In the genomic region with DNA sequence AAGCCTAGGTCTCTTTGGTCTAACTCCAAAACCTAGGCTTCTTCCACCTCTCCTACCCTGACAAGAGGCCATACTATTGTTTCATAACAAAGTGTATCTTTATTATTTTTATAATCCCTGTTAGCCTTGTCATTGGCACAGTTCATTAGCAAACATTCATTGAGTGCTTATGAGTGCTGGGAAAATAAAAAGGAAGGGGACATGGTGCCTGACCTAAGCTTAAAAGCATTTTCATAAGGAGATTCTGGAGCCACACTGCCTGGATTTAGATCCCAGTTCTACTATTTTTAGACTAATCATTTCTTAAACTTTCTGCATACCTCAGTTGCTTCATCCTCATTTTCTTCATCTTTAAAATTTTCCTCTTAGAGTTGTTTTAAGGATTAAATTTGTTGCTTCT, we compare ENCODE assay signal across 10 cellular contexts.
DNase-seq lines count a peak whose midpoint lies in the region; ATAC-seq and TF ChIP-seq lines count a peak whose summit lies in the region.
"Had no signal": no experiment of that assay in that cellular context is flagged by ENCODE, and none has a peak within 500 bp of the region (broad histone marks: within the 10 kb centered on the region; RNA-seq: fewer than 3 reads in every experiment).

No MANE protein-coding gene starts in this region.

- peak overlapping the region; percentile 74 for H3K18ac ChIP-seq in IMR-90 (ENCODE audit: low read depth, low read length)

- POLR2A ChIA-PET in IMR-90 (lab: Charles Lee; ENCODE audit: unreplicated experiment): no interaction called here

- H3K4me3 ChIP-seq in IMR-90 (ENCODE audit: insufficient read depth, low read depth, low read length): no peak overlapping the region
- no peak overlapping the region for H3K4me3 ChIP-seq in thoracic aorta

- no peaks in the 10 kb centered on the region for H4K20me1 ChIP-seq in IMR-90 (ENCODE audit: insufficient read depth, low read length)

- H3K4me1 Mint-ChIP-seq in activated naive CD4-positive, alpha-beta T cell treated with anti-CD3 and anti-CD28 coated beads for 36 hours (ENCODE audit: low read depth): peaks cover 85% of the 10 kb centered on the region
- H3K4me1 Mint-ChIP-seq in central memory CD8-positive, alpha-beta T cell: peaks cover 75% of the 10 kb centered on the region

- H2AK5ac ChIP-seq in IMR-90 (ENCODE audit: low read depth, low read length): no peak overlapping the region

- no peak for TF ChIP-seq RAD21 in IMR-90 (IDR thresholded peaks at IDR 0.05; ENCODE audit: low read length)

- CTCF ChIA-PET in activated naive CD4-positive, alpha-beta T cell treated with anti-CD3 and anti-CD28 coated beads for 36 hours (lab: Charles Lee): interaction anchor here (1.2 to 3.4 kb wide), 15 partner anchors 8 to 162 kb away, joined by 3 to 21 read pairs (median 5); no protein-coding TSS in a partner anchor
- CTCF ChIA-PET in IMR-90 (lab: Yijun Ruan, JAX): interaction anchor here (1.3 kb wide), 1 partner anchor 74 kb away, joined by 3 read pairs; no protein-coding TSS in a partner anchor

- H3K14ac ChIP-seq in IMR-90 (replicated peaks; ENCODE audit: low read depth, low read length): 0 out of 2 replicates have a peak overlapping the region, but pooled peaks have one; percentile 1

- no peaks in the 10 kb centered on the region for H3K27me3 ChIP-seq in IMR-90 (ENCODE audit: control insufficient read depth, insufficient read depth, low read length)
- H3K27me3 ChIP-seq in thoracic aorta (replicated peaks; ENCODE audit: insufficient read depth): no peaks in the 10 kb centered on the region
- H3K27me3 ChIP-seq: BE2C had no signal

- no peak overlapping the region for H3K27ac ChIP-seq in IMR-90 (ENCODE audit: insufficient read depth, low read length)
- peak overlapping the region; percentile 11 to 50 for H3K27ac ChIP-seq in thoracic aorta

- H3K79me1 ChIP-seq in IMR-90 (ENCODE audit: low read depth in 1 of 2, low read length in 2 of 2): no peaks in the 10 kb centered on the region

- H3K9me3 ChIP-seq in IMR-90 (ENCODE audit: control insufficient read depth, insufficient read depth, low read length) (no peaks in the 10 kb centered on the region), thoracic aorta (no peaks in the 10 kb centered on the region)
- H3K9me3 ChIP-seq: BE2C had no signal

- H3K4ac ChIP-seq in IMR-90 (ENCODE audit: low read depth, low read length): no peak overlapping the region

- H2BK120ac ChIP-seq in IMR-90 (ENCODE audit: low read depth, low read length): peak overlapping the region; percentile 42; the same call in 1 of the 2 replicates

- H3K4me1 ChIP-seq in IMR-90 (ENCODE audit: control insufficient read depth, insufficient read depth, low read length) (peaks cover 4% of the 10 kb centered on the region), thoracic aorta (ENCODE audit: control insufficient read depth in 1 of 2, low read depth in 2 of 2) (peaks cover 15 to 45% of the 10 kb centered on the region in 2 donors)
- H3K4me1 ChIP-seq: BE2C had no signal

- peak overlapping the region; percentile 66 for H2BK5ac ChIP-seq in IMR-90 (ENCODE audit: low read depth, low read length, poor library complexity, severe bottlenecking)

- no peaks in the 10 kb centered on the region for H3K27me3 Mint-ChIP-seq in activated naive CD4-positive, alpha-beta T cell treated with anti-CD3 and anti-CD28 coated beads for 36 hours (ENCODE audit: low read depth)
- no peaks in the 10 kb centered on the region for H3K27me3 Mint-ChIP-seq in central memory CD8-positive, alpha-beta T cell

- peaks cover 2% of the 10 kb centered on the region for H3K9me1 ChIP-seq in IMR-90 (ENCODE audit: insufficient read depth, low read length)

- intact Hi-C loops in activated naive CD4-positive, alpha-beta T cell treated with anti-CD3 and anti-CD28 coated beads for 36 hours (cut with micrococcal nuclease): loop anchor here (1.0 to 10.0 kb wide), 25 partner anchors 8 to 1402 kb away; a partner anchor contains a TSS
- intact Hi-C loops in IMR-90 (cut with micrococcal nuclease): loop anchor here (5.0 kb wide), 1 partner anchor 34 kb away; no protein-coding TSS in a partner anchor

- no TSS peak for BruUV-seq in IMR-90 (replicated peaks; lab: Mats Ljungman, UMichigan)

- H3K36me3 Mint-ChIP-seq in activated naive CD4-positive, alpha-beta T cell treated with anti-CD3 and anti-CD28 coated beads for 36 hours (ENCODE audit: low read depth): no peaks in the 10 kb centered on the region
- peaks cover 5% of the 10 kb centered on the region for H3K36me3 Mint-ChIP-seq in central memory CD8-positive, alpha-beta T cell (ENCODE audit: insufficient read depth)

- peak overlapping the region; percentile 13 to 29; a peak in 2 of 4 replicates for H4K8ac ChIP-seq in IMR-90 (ENCODE audit: low read depth in 2 of 2, low read length in 2 of 2)

- H3K4me2 ChIP-seq in IMR-90 (ENCODE audit: low read depth, low read length): peak overlapping the region; percentile 34; the same call in 1 of the 2 replicates

- no peak overlapping the region for H3K9ac ChIP-seq in IMR-90 (ENCODE audit: low read depth, low read length)

- H3K36me3 ChIP-seq in IMR-90 (ENCODE audit: control insufficient read depth, insufficient read depth, low read length) (no peaks in the 10 kb centered on the region), thoracic aorta (no peaks in the 10 kb centered on the region)
- H3K36me3 ChIP-seq: BE2C had no signal

- H3K56ac ChIP-seq in IMR-90 (ENCODE audit: extremely low read depth, insufficient read depth, low read length): no peak overlapping the region

- TF ChIP-seq POLR2A in IMR-90 (IDR thresholded peaks at IDR 0.05; ENCODE audit: low read depth, low read length): no peak

- ATAC-seq in IMR-90 (ENCODE audit: low read depth): peak; percentile 38; the same call in 1 of the 2 replicates
- no peak for ATAC-seq in central memory CD8-positive, alpha-beta T cell (replicated peaks; ENCODE audit: extremely low read depth, poor library complexity, severe bottlenecking)
- ATAC-seq in thoracic aorta (ENCODE audit: insufficient number of reproducible peaks, low FRiP score, low read depth): no peak
- no peak for ATAC-seq in HG03108 (IDR thresholded peaks at IDR 0.05; ENCODE audit: unreplicated experiment)

- H2AK9ac ChIP-seq in IMR-90 (replicated peaks; ENCODE audit: low read depth, low read length, poor library complexity): no peak overlapping the region

- H4K91ac ChIP-seq in IMR-90 (ENCODE audit: insufficient read depth, low read depth, low read length): no peak overlapping the region

- TF ChIP-seq CTCF in IMR-90 (conservative IDR thresholded peaks at IDR 0.05; ENCODE audit: low read depth, low read length) (no peak), thoracic aorta (IDR thresholded peaks at IDR 0.05) (no peak)

- dilution Hi-C loops in IMR-90 (cut with HindIII; ENCODE audit: low sequenced_read_pairs, unreplicated experiment): no loop called here

- peak overlapping the region; percentile 86 for H3K27ac Mint-ChIP-seq in activated naive CD4-positive, alpha-beta T cell treated with anti-CD3 and anti-CD28 coated beads for 36 hours
- H3K27ac Mint-ChIP-seq in central memory CD8-positive, alpha-beta T cell (ENCODE audit: low read depth): peak overlapping the region; percentile 76

- DNase-seq in activated naive CD4-positive, alpha-beta T cell treated with anti-CD3 and anti-CD28 coated beads for 36 hours: no peak
- no peak for DNase-seq in activated naive CD4-positive, alpha-beta T cell treated with anti-CD3 and anti-CD28 coated beads, Interleukin-2, amount 50 U/mL, for 16 hours
- peak; percentile 35 for DNase-seq in IMR-90
- no peak for DNase-seq in central memory CD8-positive, alpha-beta T cell (ENCODE audit: low spot score in 2 of 2)
- DNase-seq in thoracic aorta (ENCODE audit: low spot score): no peak
- DNase-seq in stimulated activated CD4-positive, alpha-beta T cell treated with anti-CD3 and anti-CD28 coated beads, Interleukin-2, amount 100 ng/mL, for 48 hours: no peak
- DNase-seq in COLO668 (lab: John Stamatoyannopoulos, UW; ENCODE audit: unreplicated experiment): no peak
- DNase-seq: amygdala, BE2C had no signal

- in situ Hi-C loops in IMR-90 (cut with MboI; ENCODE audit: low sequenced_read_pairs): no loop called here

- H3K9me3 Mint-ChIP-seq in activated naive CD4-positive, alpha-beta T cell treated with anti-CD3 and anti-CD28 coated beads for 36 hours: no peaks in the 10 kb centered on the region
- no peaks in the 10 kb centered on the region for H3K9me3 Mint-ChIP-seq in central memory CD8-positive, alpha-beta T cell

- H4K5ac ChIP-seq in IMR-90 (ENCODE audit: low read depth, low read length): no peak overlapping the region; the same call in 1 of the 2 replicates

- H3K4me3 Mint-ChIP-seq in activated naive CD4-positive, alpha-beta T cell treated with anti-CD3 and anti-CD28 coated beads for 36 hours: peak overlapping the region; percentile 17
- H3K4me3 Mint-ChIP-seq in central memory CD8-positive, alpha-beta T cell: no peak overlapping the region

- no peak overlapping the region for H2BK15ac ChIP-seq in IMR-90 (ENCODE audit: low read depth, low read length)

- H2AFZ ChIP-seq in IMR-90 (replicated peaks; ENCODE audit: low read length, poor library complexity): no peak overlapping the region

- H3K23ac ChIP-seq in IMR-90 (ENCODE audit: low read depth, low read length): no peak overlapping the region

- H2BK20ac ChIP-seq in IMR-90 (ENCODE audit: low read depth, low read length): no peak overlapping the region

TF ChIP-seq in IMR-90, 13 proteins besides CTCF, POLR2A, EP300 and RAD21:
- no peak for TF ChIP-seq MAFK (IDR thresholded peaks at IDR 0.05; ENCODE audit: low read depth, low read length)
- TF ChIP-seq NFE2L2 (IDR thresholded peaks at IDR 0.05; ENCODE audit: low read depth, low read length): no peak
- TF ChIP-seq, protein P1, sequence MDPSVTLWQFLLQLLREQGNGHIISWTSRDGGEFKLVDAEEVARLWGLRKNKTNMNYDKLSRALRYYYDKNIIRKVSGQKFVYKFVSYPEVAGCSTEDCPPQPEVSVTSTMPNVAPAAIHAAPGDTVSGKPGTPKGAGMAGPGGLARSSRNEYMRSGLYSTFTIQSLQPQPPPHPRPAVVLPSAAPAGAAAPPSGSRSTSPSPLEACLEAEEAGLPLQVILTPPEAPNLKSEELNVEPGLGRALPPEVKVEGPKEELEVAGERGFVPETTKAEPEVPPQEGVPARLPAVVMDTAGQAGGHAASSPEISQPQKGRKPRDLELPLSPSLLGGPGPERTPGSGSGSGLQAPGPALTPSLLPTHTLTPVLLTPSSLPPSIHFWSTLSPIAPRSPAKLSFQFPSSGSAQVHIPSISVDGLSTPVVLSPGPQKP (IDR thresholded peaks at IDR 0.05; ENCODE audit: borderline replicate concordance, low read depth, low read length): no peak
- TF ChIP-seq CHD1 (IDR thresholded peaks at IDR 0.05; ENCODE audit: low read depth, low read length): no peak
- TF ChIP-seq CEBPB (IDR thresholded peaks at IDR 0.05; ENCODE audit: low read depth, low read length): no peak
- no peak for TF ChIP-seq RFX5 (IDR thresholded peaks at IDR 0.05; ENCODE audit: low read depth, low read length)
- TF ChIP-seq MXI1 (IDR thresholded peaks at IDR 0.05; ENCODE audit: borderline replicate concordance, low read depth, low read length): no peak
TF ChIP-seq in IMR-90: peak in this region for 0.
